ENCODE assay signal across 8 cellular contexts in genomic region chr9:128558431-128559310, GRCh38. TPM values are rescaled to one million over a fixed set of nuclear protein-coding genes. Genes with fewer than 3 reads are reported as not detected.
A peak's percentile ranks its signal among the peaks of the same experiment; 100 is the strongest.
DNase-seq lines count a peak whose midpoint lies in the region; ATAC-seq and TF ChIP-seq lines count a peak whose summit lies in the region.

No MANE protein-coding gene starts in this region.

- DNase-seq in AML-193 (lab: John Stamatoyannopoulos, UW) (peak; percentile 27 to 35), HT-29 (ENCODE audit: low spot score) (peak; percentile 67), SHP77 (lab: John Stamatoyannopoulos, UW) (peak; percentile 72 to 81), amniotic stem cell (lab: John Stamatoyannopoulos, UW) (peak; percentile 41), heart right ventricle (peak; percentile 79 to 92), putamen (ENCODE audit: low spot score) (peak; percentile 91), NCI-H510A treated with DMSO at 0.1 percent for 48 hours (lab: John Stamatoyannopoulos, UW) (no peak)

- WGBS in heart right ventricle, 2 donors = 1% methylated on average over 12 of the region's 12 CpGs

- ATAC-seq in GM19043 (IDR thresholded peaks at IDR 0.05; ENCODE audit: low read depth, unreplicated experiment) (peak; percentile 76), heart right ventricle (peak; percentile 68 to 92 (median 88))

- peak overlapping the region in 7 of 10 donors; percentile 2 to 30 (median 16) for H3K4me3 ChIP-seq in heart right ventricle

- H3K9me3 ChIP-seq in heart right ventricle = no peaks in the 10 kb centered on the region

- H3K4me1 ChIP-seq in heart right ventricle = peaks cover 8 to 95% (median 74%) of the 10 kb centered on the region in 9 donors

- H3K27me3 ChIP-seq in heart right ventricle = no peaks in the 10 kb centered on the region

- intact Hi-C loops in heart right ventricle (cut with DNase I) = loop anchor here in 2 of 10 donors (10.0 kb wide), 2 partner anchors 104 to 194 kb away; partner anchors contain the start of gene ODF2 (in 1 of the 2)

- peak overlapping the region; percentile 14 to 99 (median 78) for H3K27ac ChIP-seq in heart right ventricle

- peaks cover 0 to 20% (median 5%) of the 10 kb centered on the region in 9 donors for H3K36me3 ChIP-seq in heart right ventricle

- no peak for TF ChIP-seq CTCF in heart right ventricle (IDR thresholded peaks at IDR 0.05)

RNA-seq across cellular contexts. Expression of gene SPTAN1, which starts 6.3 kb away (rescaled TPM):
- 192 and 203 TPM in 2 replicates for total RNA-seq in HT-29 (2014; rRNA removed; shearing (Covaris generic))
- 100 to 1,000 TPM; 250 to 449 (median 379) TPM for total RNA-seq in heart right ventricle
- polyA plus RNA-seq in heart right ventricle = 100 to 1,000 TPM; 119 to 177 TPM

RNA-seq across cellular contexts. Expression of gene GLE1, which starts 54.2 kb away (rescaled TPM):
- total RNA-seq in HT-29 (2014; rRNA removed; shearing (Covaris generic)) = 28.4 and 33.9 TPM in 2 replicates
- 10 to 100 TPM; 15.0 to 24.5 (median 19.9) TPM for total RNA-seq in heart right ventricle
- polyA plus RNA-seq in heart right ventricle = 10 to 100 TPM; 10.5 to 12.4 TPM
